Comparison of ENCODE assay signal across 35 cellular contexts in genomic region chr9:122028089-122028488, GRCh38.
"Had no signal": no experiment of that assay in that cellular context is flagged by ENCODE, and none has a peak within 500 bp of the region (broad histone marks: within the 10 kb centered on the region; RNA-seq: fewer than 3 reads in every experiment).

No MANE protein-coding gene starts in this region.

- H3K27me3 ChIP-seq: MG63 had no signal

- H3K36me3 ChIP-seq: MG63 had no signal

- H3K4me3 ChIP-seq: MG63 had no signal

- H3K9me3 ChIP-seq: MG63 had no signal

- DNase-seq: Karpas-422, Kasumi-1, MG63, MM.1S, MV-4-11, NCI-H1048, NCI-H1092, NCI-H1092 treated with DMSO at 0.1 percent for 48 hours, NCI-H1105, NCI-H1105 treated with DMSO at 0.1 percent for 48 hours, NCI-H1417, NCI-H1417 treated with DMSO at 0.1 percent for 48 hours, NCI-H1436, NCI-H1436 treated with DMSO at 0.1 percent for 48 hours, NCI-H146, NCI-H1694, NCI-H1694 treated with DMSO at 0.1 percent for 48 hours, NCI-H187, NCI-H187 treated with DMSO at 0.1 percent for 48 hours, NCI-H1930, NCI-H2029, NCI-H2029 treated with DMSO at 0.1 percent for 48 hours, NCI-H2081, NCI-H2081 treated with DMSO at 0.1 percent for 48 hours, NCI-H2107, NCI-H2171, NCI-H2171 treated with DMSO at 0.1 percent for 48 hours, NCI-H2227 treated with DMSO at 0.1 percent for 48 hours, NCI-H226, NCI-H345, NCI-H446, NCI-H446 treated with DMSO at 0.1 percent for 48 hours, NCI-H510A, NCI-H510A treated with DMSO at 0.1 percent for 48 hours, NCI-H524 had no signal
